8 cellular contexts compared by ENCODE assay signal in genomic region chr17:35254107-35254802, GRCh38. TPM values are rescaled to one million over a fixed set of nuclear protein-coding genes. Genes with fewer than 3 reads are reported as not detected.
DNase-seq lines count a peak whose midpoint lies in the region; ATAC-seq and TF ChIP-seq lines count a peak whose summit lies in the region.

No MANE protein-coding gene starts in this region.

- H3K4me1 Mint-ChIP-seq in endothelial cell (ENCODE audit: unreplicated experiment), result peaks cover 14% of the 10 kb centered on the region
- peaks cover 71 to 84% of the 10 kb centered on the region in 2 donors for H3K4me1 Mint-ChIP-seq in natural killer cell

- H3K9me3 Mint-ChIP-seq in endothelial cell (ENCODE audit: unreplicated experiment), result no peaks in the 10 kb centered on the region
- no peaks in the 10 kb centered on the region for H3K9me3 Mint-ChIP-seq in natural killer cell

- no peak for TF ChIP-seq CTCF in BJ (IDR thresholded peaks at IDR 0.05; ENCODE audit: insufficient read depth, low read depth, low read length)
- TF ChIP-seq CTCF in endothelial cell (IDR thresholded peaks at IDR 0.05; ENCODE audit: unreplicated experiment), result no peak
- TF ChIP-seq CTCF in natural killer cell (IDR thresholded peaks at IDR 0.05), result no peak

- H3K36me3 Mint-ChIP-seq in endothelial cell (ENCODE audit: low read depth, unreplicated experiment), result no peaks in the 10 kb centered on the region
- peaks cover 10% of the 10 kb centered on the region for H3K36me3 Mint-ChIP-seq in natural killer cell

- H3K27me3 Mint-ChIP-seq in endothelial cell (ENCODE audit: unreplicated experiment) (peaks cover 1% of the 10 kb centered on the region), natural killer cell (ENCODE audit: low read depth in 2 of 2) (no peaks in the 10 kb centered on the region)

- CTCF ChIA-PET in BJ (lab: Yijun Ruan, JAX), result no interaction called here

- H3K36me3 ChIP-seq in BJ (ENCODE audit: control insufficient read depth, insufficient read depth, low read length), result peaks cover 3% of the 10 kb centered on the region; the same call in 1 of the 2 replicates

- ATAC-seq in natural killer cell, result peak in 1 of 3 donors; percentile 58
- ATAC-seq in GM18868 (IDR thresholded peaks at IDR 0.05; ENCODE audit: unreplicated experiment), result no peak
- ATAC-seq in HG03196 (IDR thresholded peaks at IDR 0.05; ENCODE audit: unreplicated experiment), result no peak

- no peaks in the 10 kb centered on the region for H3K27me3 ChIP-seq in BJ (ENCODE audit: control insufficient read depth, insufficient read depth, low read length)

- POLR2A ChIA-PET in BJ (lab: Charles Lee), result no interaction called here

- no peak overlapping the region for H3K4me3 Mint-ChIP-seq in endothelial cell (ENCODE audit: unreplicated experiment)
- peak overlapping the region; percentile 50 for H3K4me3 Mint-ChIP-seq in natural killer cell

- peak; percentile 88 for DNase-seq in BJ (ENCODE audit: low read depth)
- DNase-seq in NOMO-1 treated with DMSO at 0.1 percent for 48 hours (lab: John Stamatoyannopoulos, UW; ENCODE audit: unreplicated experiment), result peak; percentile 87
- peak; percentile 18 for DNase-seq in endothelial cell (ENCODE audit: low spot score)
- DNase-seq in natural killer cell, result no peak
- no peak for DNase-seq in activated CD4-positive, CD25-positive, alpha-beta regulatory T cell (lab: John Stamatoyannopoulos, UW)
- no peak for DNase-seq in activated gamma-delta T cell (lab: John Stamatoyannopoulos, UW)

- peak overlapping the region; percentile 80 for H3K27ac Mint-ChIP-seq in endothelial cell (ENCODE audit: unreplicated experiment)
- peak overlapping the region; percentile 97 to 100 for H3K27ac Mint-ChIP-seq in natural killer cell

- intact Hi-C loops in natural killer cell (cut with micrococcal nuclease), result no loop called here

- H3K4me3 ChIP-seq in BJ (ENCODE audit: low read depth, low read length), result no peak overlapping the region

RNA-seq across cellular contexts. Expression of gene SLFN5, which starts 11.4 kb away (rescaled TPM):
- 32.6 and 65.3 TPM in 2 replicates for polyA plus RNA-seq in BJ (2011; rRNA removed)
- polyA minus RNA-seq in BJ (2011; rRNA and poly(A)+ RNA removed), result 51.5 and 60.4 TPM in 2 replicates
- total RNA-seq in endothelial cell (ENCODE audit: unreplicated experiment) (18.2 TPM), natural killer cell (100 to 1,000 TPM; 118 to 164 (median 141) TPM)

Comparison
In these comparisons a context has a peak if more than half of its experiments do, and no peak if none do; other contexts are left out.
1. DNase-seq: peak in BJ (single experiment), NOMO-1 treated with DMSO at 0.1 percent for 48 hours (single experiment) and endothelial cell (single experiment); none in natural killer cell (single experiment), activated CD4-positive, CD25-positive, alpha-beta regulatory T cell (0 of 4) and activated gamma-delta T cell (single experiment).